ENCODE assay signal across 23 cellular contexts in genomic region chr11:69238562-69239319, GRCh38. TPM values are rescaled to one million over a fixed set of nuclear protein-coding genes. Genes with fewer than 3 reads are reported as not detected.
DNase-seq lines count a peak whose midpoint lies in the region; ATAC-seq and TF ChIP-seq lines count a peak whose summit lies in the region.
"Had no signal": no experiment of that assay in that cellular context is flagged by ENCODE, and none has a peak within 500 bp of the region (broad histone marks: within the 10 kb centered on the region; RNA-seq: fewer than 3 reads in every experiment).

No MANE protein-coding gene starts in this region.

- H3K27me3 ChIP-seq in GM23338 (ENCODE audit: insufficient read depth), result no peaks in the 10 kb centered on the region

- intact Hi-C loops in cardiac septum (cut with DNase I), result no loop called here
- intact Hi-C loops in left cardiac atrium (cut with DNase I), result no loop called here

- no peaks in the 10 kb centered on the region for H3K4me1 ChIP-seq in GM23338 (ENCODE audit: insufficient read depth)
- H3K4me1 ChIP-seq: Caco-2, HAP-1 had no signal

- DNase-seq in T-helper 2 cell treated with Interferon-gamma antibody and Interleukin-4, amounts not matched to agents 5 μg/mL and 100 μg/mL, for 36 hours (ENCODE audit: low spot score), result peak; percentile 23
- DNase-seq in T-helper 2 cell (no peak), cardiac septum (ENCODE audit: low spot score) (peak; percentile 20), left cardiac atrium (no peak), ecto neural progenitor cell (ENCODE audit: low spot score) (peak; percentile 31), T1000 (lab: John Stamatoyannopoulos, UW) (no peak), GM23338 (ENCODE audit: low spot score) (no peak)
- DNase-seq: activated naive CD8-positive, alpha-beta T cell treated with anti-CD3 and anti-CD28 coated beads, Interleukin-2, amount 10 ng/mL, durations not matched to agents 7 days and 5 days; AML-193; cortex of kidney; NCI-H1417 treated with DMSO at 0.1 percent for 48 hours; NCI-H524 treated with DMSO at 0.1 percent for 48 hours; nucleus accumbens; right cardiac atrium had no signal

- H3K4me3 ChIP-seq in GM23338, result no peak overlapping the region
- H3K4me3 ChIP-seq: HAP-1, lung had no signal

- no peaks in the 10 kb centered on the region for H3F3A ChIP-seq in GM23338 (replicated peaks; ENCODE audit: low read depth)

- no peak overlapping the region for H3K4me3 Mint-ChIP-seq in T-helper 2 cell treated with Interferon-gamma antibody and Interleukin-4, amounts not matched to agents 5 μg/mL and 100 μg/mL, for 36 hours
- peak overlapping the region; percentile 61 for H3K4me3 Mint-ChIP-seq in stimulated activated naive CD8-positive, alpha-beta T cell treated with anti-CD3 and anti-CD28 coated beads, Interleukin-15, Interleukin-2, amounts not matched to agents 100 ng/mL and 50 ng/mL, for 24 hours
- no peak overlapping the region for H3K4me3 Mint-ChIP-seq in GM23338
- H3K4me3 Mint-ChIP-seq: activated naive CD8-positive, alpha-beta T cell treated with anti-CD3 and anti-CD28 coated beads, Interleukin-2, amount 10 ng/mL, durations not matched to agents 7 days and 5 days; brain had no signal

- H3K27ac Mint-ChIP-seq in T-helper 2 cell treated with Interferon-gamma antibody and Interleukin-4, amounts not matched to agents 5 μg/mL and 100 μg/mL, for 36 hours, result no peak overlapping the region
- H3K27ac Mint-ChIP-seq in stimulated activated naive CD8-positive, alpha-beta T cell treated with anti-CD3 and anti-CD28 coated beads, Interleukin-15, Interleukin-2, amounts not matched to agents 100 ng/mL and 50 ng/mL, for 24 hours, result peak overlapping the region; percentile 88
- H3K27ac Mint-ChIP-seq in GM23338, result no peak overlapping the region
- H3K27ac Mint-ChIP-seq: activated naive CD8-positive, alpha-beta T cell treated with anti-CD3 and anti-CD28 coated beads, Interleukin-2, amount 10 ng/mL, durations not matched to agents 7 days and 5 days; brain had no signal

- no peaks in the 10 kb centered on the region for H4K20me1 ChIP-seq in GM23338 (replicated peaks; ENCODE audit: insufficient read depth)

- H3K27me3 Mint-ChIP-seq in T-helper 2 cell treated with Interferon-gamma antibody and Interleukin-4, amounts not matched to agents 5 μg/mL and 100 μg/mL, for 36 hours (ENCODE audit: low read depth), result peaks cover 5% of the 10 kb centered on the region
- H3K27me3 Mint-ChIP-seq in stimulated activated naive CD8-positive, alpha-beta T cell treated with anti-CD3 and anti-CD28 coated beads, Interleukin-15, Interleukin-2, amounts not matched to agents 100 ng/mL and 50 ng/mL, for 24 hours, result peaks cover 4% of the 10 kb centered on the region
- H3K27me3 Mint-ChIP-seq in GM23338 (ENCODE audit: insufficient read depth, low read depth, poor library complexity), result no peaks in the 10 kb centered on the region

- ATAC-seq in left cardiac atrium (no peak), GM23338 (no peak)
- ATAC-seq: HepG2, right cardiac atrium had no signal

- no peak overlapping the region for H3K27ac ChIP-seq in GM23338 (ENCODE audit: low read depth)
- H3K27ac ChIP-seq: 22Rv1, RWPE1 had no signal

- peaks cover 4% of the 10 kb centered on the region; the same call in 1 of the 2 replicates for H3K9me2 ChIP-seq in GM23338 (ENCODE audit: insufficient read depth)

- TF ChIP-seq CTCF in GM23338 (conservative IDR thresholded peaks at IDR 0.05; ENCODE audit: low read depth in 2 of 2), result no peak

- peaks cover 8% of the 10 kb centered on the region for H3K4me1 Mint-ChIP-seq in T-helper 2 cell treated with Interferon-gamma antibody and Interleukin-4, amounts not matched to agents 5 μg/mL and 100 μg/mL, for 36 hours (ENCODE audit: low read depth)
- H3K4me1 Mint-ChIP-seq in stimulated activated naive CD8-positive, alpha-beta T cell treated with anti-CD3 and anti-CD28 coated beads, Interleukin-15, Interleukin-2, amounts not matched to agents 100 ng/mL and 50 ng/mL, for 24 hours (ENCODE audit: low read depth), result peaks cover 47% of the 10 kb centered on the region
- H3K4me1 Mint-ChIP-seq in GM23338, result no peaks in the 10 kb centered on the region; the same call in 2 of the 3 replicates

- no peaks in the 10 kb centered on the region for H3K79me2 ChIP-seq in GM23338 (replicated peaks; ENCODE audit: insufficient read depth)

- H3K36me3 Mint-ChIP-seq in T-helper 2 cell treated with Interferon-gamma antibody and Interleukin-4, amounts not matched to agents 5 μg/mL and 100 μg/mL, for 36 hours (ENCODE audit: low read depth), result peaks cover 1% of the 10 kb centered on the region
- H3K36me3 Mint-ChIP-seq in stimulated activated naive CD8-positive, alpha-beta T cell treated with anti-CD3 and anti-CD28 coated beads, Interleukin-15, Interleukin-2, amounts not matched to agents 100 ng/mL and 50 ng/mL, for 24 hours (ENCODE audit: low read depth), result no peaks in the 10 kb centered on the region
- no peaks in the 10 kb centered on the region for H3K36me3 Mint-ChIP-seq in GM23338 (ENCODE audit: low read depth)
- H3K36me3 Mint-ChIP-seq: brain had no signal

- H3K36me3 ChIP-seq in GM23338 (ENCODE audit: insufficient read depth), result no peaks in the 10 kb centered on the region
- H3K36me3 ChIP-seq: HAP-1 had no signal

- H2AFZ ChIP-seq in GM23338, result no peak overlapping the region

- H3K9me3 Mint-ChIP-seq in T-helper 2 cell treated with Interferon-gamma antibody and Interleukin-4, amounts not matched to agents 5 μg/mL and 100 μg/mL, for 36 hours, result no peaks in the 10 kb centered on the region
- H3K9me3 Mint-ChIP-seq in stimulated activated naive CD8-positive, alpha-beta T cell treated with anti-CD3 and anti-CD28 coated beads, Interleukin-15, Interleukin-2, amounts not matched to agents 100 ng/mL and 50 ng/mL, for 24 hours, result peaks cover 6% of the 10 kb centered on the region
- H3K9me3 Mint-ChIP-seq in GM23338, result peaks cover 4% of the 10 kb centered on the region; the same call in 1 of the 3 replicates

- no peak overlapping the region for H3K4me2 ChIP-seq in GM23338

TF ChIP-seq in GM23338, 12 proteins besides CTCF, POLR2A, EP300 and RAD21 (continues in another document):
- no peak for TF ChIP-seq JUNB (IDR thresholded peaks at IDR 0.05; ENCODE audit: unreplicated experiment)
- TF ChIP-seq EZH2phosphoT487 (IDR thresholded peaks at IDR 0.05; ENCODE audit: unreplicated experiment), result no peak
- no peak for TF ChIP-seq ETS1 (IDR thresholded peaks at IDR 0.05)
- TF ChIP-seq POLR2AphosphoS5 (IDR thresholded peaks at IDR 0.05; ENCODE audit: low read depth), result no peak
- TF ChIP-seq STAT1 (IDR thresholded peaks at IDR 0.05; ENCODE audit: unreplicated experiment), result no peak

RNA-seq across cellular contexts. Expression of gene MYEOV, which starts 55.2 kb away (rescaled TPM):
- total RNA-seq in cardiac septum (not detected), left cardiac atrium (1 to 10 TPM in 1 of 2 donors, under 1 TPM in 1; 0.16 to 2.9 TPM)
- 0.14 and 0.70 TPM in 2 replicates for total RNA-seq in GM23338 (2014; rRNA removed; shearing (Covaris generic))
- polyA plus RNA-seq in GM23338 (2016; fragmentation: Nextera tagmentation; extraction: Ambion mirVana), result 0.19 TPM in 1 of 2 replicates, not detected in the other
- total RNA-seq: activated naive CD8-positive, alpha-beta T cell treated with anti-CD3 and anti-CD28 coated beads, Interleukin-2, amount 10 ng/mL, durations not matched to agents 7 days and 5 days; urinary bladder had no signal
- polyA plus RNA-seq: right cardiac atrium had no signal

Comparison
In these comparisons a context has a peak if more than half of its experiments do, and no peak if none do; other contexts are left out.
1. DNase-seq: peak in T-helper 2 cell treated with Interferon-gamma antibody and Interleukin-4, amounts not matched to agents 5 μg/mL and 100 μg/mL, for 36 hours (single experiment), cardiac septum (single experiment) and ecto neural progenitor cell (single experiment); none in T-helper 2 cell (0 of 5), left cardiac atrium (single experiment), T1000 (single experiment) and GM23338 (single experiment).